Comparison of ENCODE assay signal across 9 cellular contexts in the genomic region with DNA sequence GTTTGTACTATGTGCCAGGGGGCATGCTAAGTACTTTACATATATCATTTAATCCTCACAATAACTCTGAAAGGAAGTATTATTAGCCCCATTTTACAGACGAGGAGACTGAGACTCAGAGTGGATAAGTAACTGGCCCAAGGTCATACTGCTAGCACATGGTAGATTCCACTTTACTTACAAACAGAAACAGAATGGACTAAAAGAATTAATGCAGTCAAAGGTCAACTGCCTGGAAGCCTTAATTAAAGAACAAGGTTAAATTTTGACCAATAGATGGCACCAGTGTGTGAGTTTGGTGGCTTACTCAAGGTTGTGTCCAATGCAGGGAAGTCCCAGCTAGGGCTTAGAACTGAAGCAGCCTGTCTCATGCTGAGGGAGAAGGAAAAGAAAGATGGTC. TPM values are rescaled to one million over a fixed set of nuclear protein-coding genes. Genes with fewer than 3 reads are reported as not detected.
DNase-seq lines count a peak whose midpoint lies in the region; ATAC-seq lines count a peak whose summit lies in the region.
"Had no signal": no experiment of that assay in that cellular context is flagged by ENCODE, and none has a peak within 500 bp of the region (broad histone marks: within the 10 kb centered on the region; RNA-seq: fewer than 3 reads in every experiment).

No MANE protein-coding gene starts in this region.

- intact Hi-C loops in activated CD4-positive, alpha-beta T cell treated with anti-CD3 and anti-CD28 coated beads for 36 hours (cut with DNase I, micrococcal nuclease) = loop anchor here in 1 of 2 experiments (1.0 to 10.0 kb wide), 4 partner anchors 54 to 876 kb away; a partner anchor contains a TSS

- no peak overlapping the region for H3K4me3 Mint-ChIP-seq in activated CD4-positive, alpha-beta T cell treated with anti-CD3 and anti-CD28 coated beads for 36 hours
- H3K4me3 Mint-ChIP-seq in stimulated activated effector memory CD8-positive, alpha-beta T cell treated with anti-CD3 and anti-CD28 coated beads, Interleukin-12 subunit alpha, Interleukin-12 subunit beta, amount 100 ng/mL, for 72 hours = no peak overlapping the region
- H3K4me3 Mint-ChIP-seq: activated naive CD8-positive, alpha-beta T cell had no signal

- ATAC-seq in activated CD4-positive, alpha-beta T cell treated with anti-CD3 and anti-CD28 coated beads for 36 hours = peak; percentile 55
- ATAC-seq in GM21423 (IDR thresholded peaks at IDR 0.05; ENCODE audit: unreplicated experiment) = peak; percentile 81
- ATAC-seq in stimulated activated effector memory CD8-positive, alpha-beta T cell treated with anti-CD3 and anti-CD28 coated beads, Interleukin-12 subunit alpha, Interleukin-12 subunit beta, amount 100 ng/mL, for 72 hours = peak; percentile 67
- ATAC-seq in GM19395 (IDR thresholded peaks at IDR 0.05; ENCODE audit: unreplicated experiment) = no peak

- H3K27me3 Mint-ChIP-seq in activated CD4-positive, alpha-beta T cell treated with anti-CD3 and anti-CD28 coated beads for 36 hours = peaks cover under 1% of the 10 kb centered on the region

- no peak overlapping the region for H3K27ac Mint-ChIP-seq in activated CD4-positive, alpha-beta T cell treated with anti-CD3 and anti-CD28 coated beads for 36 hours
- no peak overlapping the region for H3K27ac Mint-ChIP-seq in stimulated activated effector memory CD8-positive, alpha-beta T cell treated with anti-CD3 and anti-CD28 coated beads, Interleukin-12 subunit alpha, Interleukin-12 subunit beta, amount 100 ng/mL, for 72 hours
- H3K27ac Mint-ChIP-seq: activated naive CD8-positive, alpha-beta T cell had no signal

- no peaks in the 10 kb centered on the region for H3K36me3 Mint-ChIP-seq in activated CD4-positive, alpha-beta T cell treated with anti-CD3 and anti-CD28 coated beads for 36 hours (ENCODE audit: low read depth)
- H3K36me3 Mint-ChIP-seq in stimulated activated effector memory CD8-positive, alpha-beta T cell treated with anti-CD3 and anti-CD28 coated beads, Interleukin-12 subunit alpha, Interleukin-12 subunit beta, amount 100 ng/mL, for 72 hours = no peaks in the 10 kb centered on the region
- H3K36me3 Mint-ChIP-seq: activated naive CD8-positive, alpha-beta T cell had no signal

- CTCF ChIA-PET in activated CD4-positive, alpha-beta T cell treated with anti-CD3 and anti-CD28 coated beads for 36 hours (lab: Charles Lee) = interaction anchor here (0.6 to 1.2 kb wide), 8 partner anchors 10 to 1037 kb away, joined by 3 to 5 read pairs (median 3); no protein-coding TSS in a partner anchor

- no peaks in the 10 kb centered on the region for H3K4me1 Mint-ChIP-seq in activated CD4-positive, alpha-beta T cell treated with anti-CD3 and anti-CD28 coated beads for 36 hours
- H3K4me1 Mint-ChIP-seq in stimulated activated effector memory CD8-positive, alpha-beta T cell treated with anti-CD3 and anti-CD28 coated beads, Interleukin-12 subunit alpha, Interleukin-12 subunit beta, amount 100 ng/mL, for 72 hours = no peaks in the 10 kb centered on the region

- no peaks in the 10 kb centered on the region for H3K9me3 Mint-ChIP-seq in activated CD4-positive, alpha-beta T cell treated with anti-CD3 and anti-CD28 coated beads for 36 hours (ENCODE audit: low read depth)
- H3K9me3 Mint-ChIP-seq in stimulated activated effector memory CD8-positive, alpha-beta T cell treated with anti-CD3 and anti-CD28 coated beads, Interleukin-12 subunit alpha, Interleukin-12 subunit beta, amount 100 ng/mL, for 72 hours = no peaks in the 10 kb centered on the region

- POLR2A ChIA-PET in activated CD4-positive, alpha-beta T cell treated with anti-CD3 and anti-CD28 coated beads for 36 hours (lab: Charles Lee) = no interaction called here

- peak; percentile 8 for DNase-seq in activated CD4-positive, alpha-beta T cell treated with anti-CD3 and anti-CD28 coated beads for 36 hours
- no peak for DNase-seq in activated CD4-positive, alpha-beta T cell treated with anti-CD3 and anti-CD28 coated beads, Interleukin-2, amount 50 U/mL, for 48 hours
- DNase-seq in HT1080 (ENCODE audit: low read depth) (peak; percentile 62), SHP77 (lab: John Stamatoyannopoulos, UW) (peak; percentile 3 to 11), foreskin melanocyte (peak; percentile 60)
- no peak for DNase-seq in stimulated activated effector memory CD8-positive, alpha-beta T cell treated with anti-CD3 and anti-CD28 coated beads, Interleukin-12 subunit alpha, Interleukin-12 subunit beta, amount 100 ng/mL, for 72 hours (ENCODE audit: low spot score in 2 of 2)

RNA-seq across cellular contexts. Expression of a gene that starts 4.7 kb away (rescaled TPM):
- total RNA-seq in activated CD4-positive, alpha-beta T cell treated with anti-CD3 and anti-CD28 coated beads for 36 hours = not detected
- 0.20 TPM in 1 of 2 replicates, not detected in the other for total RNA-seq in HT1080 (2014; rRNA removed; shearing (Covaris generic))
- polyA plus RNA-seq in HT1080 (2015; cell fraction: cytosol; rRNA removed) = 0.33 TPM in 1 of 2 replicates, not detected in the other
- polyA plus RNA-seq in HT1080 (2015; cell fraction: nucleus; rRNA removed) = 0.11 TPM in 1 of 2 replicates, not detected in the other

RNA-seq across cellular contexts. Expression of a gene that starts 21.7 kb away (rescaled TPM):
- total RNA-seq in activated CD4-positive, alpha-beta T cell treated with anti-CD3 and anti-CD28 coated beads for 36 hours = not detected
- total RNA-seq in HT1080 (2014; rRNA removed; shearing (Covaris generic)) = 0.03 and 0.10 TPM in 2 replicates
- polyA plus RNA-seq in HT1080 (2015; cell fraction: cytosol; rRNA removed) = 0.09 TPM in 1 of 2 replicates, not detected in the other
- 0.05 TPM in 1 of 2 replicates, not detected in the other for polyA plus RNA-seq in HT1080 (2015; cell fraction: nucleus; rRNA removed)

Comparison
In these comparisons a context has a peak if more than half of its experiments do, and no peak if none do; other contexts are left out.
1. DNase-seq: peak in activated CD4-positive, alpha-beta T cell treated with anti-CD3 and anti-CD28 coated beads for 36 hours (single experiment), HT1080 (single experiment), SHP77 (2 of 2) and foreskin melanocyte (single experiment); none in activated CD4-positive, alpha-beta T cell treated with anti-CD3 and anti-CD28 coated beads, Interleukin-2, amount 50 U/mL, for 48 hours (0 of 2) and stimulated activated effector memory CD8-positive, alpha-beta T cell treated with anti-CD3 and anti-CD28 coated beads, Interleukin-12 subunit alpha, Interleukin-12 subunit beta, amount 100 ng/mL, for 72 hours (0 of 2).